24 cellular contexts compared by ENCODE assay signal in the genomic region with DNA sequence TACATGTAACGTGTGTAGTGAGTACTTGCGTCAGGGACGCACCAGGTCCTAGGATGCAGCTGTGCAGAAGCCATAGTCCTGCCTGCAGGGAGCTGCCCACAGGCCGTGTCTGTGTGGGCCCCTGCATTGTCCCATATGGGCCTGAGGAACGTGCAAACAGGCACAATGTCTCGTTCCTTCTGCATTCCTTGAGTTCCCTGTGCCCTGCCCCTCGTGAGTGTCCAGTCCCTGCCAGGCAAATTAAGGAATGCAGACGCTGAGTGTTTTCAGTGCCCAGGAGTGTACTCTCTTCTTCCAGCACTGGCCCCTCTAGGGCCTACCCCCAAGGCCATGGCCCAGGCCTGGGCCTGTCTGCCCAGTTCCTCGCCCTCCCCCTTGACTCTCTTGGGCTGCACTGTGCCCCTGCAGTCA.
"Had no signal": no experiment of that assay in that cellular context is flagged by ENCODE, and none has a peak within 500 bp of the region (broad histone marks: within the 10 kb centered on the region; RNA-seq: fewer than 3 reads in every experiment).

No MANE protein-coding gene starts in this region.

- H3K27ac ChIP-seq: adrenal gland, ascending aorta, brain microvascular endothelial cell, foreskin keratinocyte, hepatocyte, sigmoid colon had no signal

- ATAC-seq: foreskin keratinocyte; left colon; stimulated activated naive CD8-positive, alpha-beta T cell treated with anti-CD3 and anti-CD28 coated beads, Interleukin-15, Interleukin-2, amounts not matched to agents 100 U/mL and 50 U/mL, for 24 hours; T-helper 17 cell had no signal

- FAIRE-seq: urothelium cell line had no signal

- H3K36me3 ChIP-seq: adrenal gland, ascending aorta, brain microvascular endothelial cell, sigmoid colon had no signal

- H3K9me3 ChIP-seq: adrenal gland, ascending aorta, sigmoid colon had no signal

- H3K4me1 ChIP-seq: ascending aorta, foreskin keratinocyte had no signal

- DNase-seq: activated B cell treated with CpG ODN at 0.5 μM for 24 hours; activated CD4-positive, alpha-beta memory T cell treated with anti-CD3 and anti-CD28 coated beads, Interleukin-2, amount 10 ng/mL, durations not matched to agents 7 days and 5 days; activated CD4-positive, alpha-beta T cell treated with anti-CD3 and anti-CD28 coated beads for 48 hours; activated CD8-positive, alpha-beta memory T cell treated with anti-CD3 and anti-CD28 coated beads, Interleukin-2, amount 50 U/mL, for 4 hours; activated naive CD4-positive, alpha-beta T cell; activated T-cell treated with anti-CD3 and anti-CD28 coated beads, Interleukin-2, amount 50 U/mL, for 24 hours; brain microvascular endothelial cell; caudate nucleus; dermis blood vessel endothelial cell; effector memory CD4-positive, alpha-beta T cell; foreskin keratinocyte; glutamatergic neuron; left colon; nephron progenitor cell; nucleus accumbens; stimulated activated CD4-positive, alpha-beta T cell treated with anti-CD3 and anti-CD28 coated beads, Interleukin-4, amount 100 ng/mL, for 24 hours; stimulated activated naive CD8-positive, alpha-beta T cell treated with anti-CD3 and anti-CD28 coated beads, Interleukin-15, Interleukin-2, amounts not matched to agents 100 U/mL and 50 U/mL, for 24 hours; SW 1271; T-helper 17 cell had no signal

- H2AFZ ChIP-seq: hepatocyte had no signal

- H3K4me2 ChIP-seq: hepatocyte had no signal

- H3K79me2 ChIP-seq: hepatocyte had no signal

- H3K4me3 ChIP-seq: adrenal gland, ascending aorta, hepatocyte, sigmoid colon had no signal

- H3K27me3 ChIP-seq: ascending aorta, foreskin keratinocyte, hepatocyte, sigmoid colon had no signal
